25 cellular contexts compared by ENCODE assay signal in the genomic region with DNA sequence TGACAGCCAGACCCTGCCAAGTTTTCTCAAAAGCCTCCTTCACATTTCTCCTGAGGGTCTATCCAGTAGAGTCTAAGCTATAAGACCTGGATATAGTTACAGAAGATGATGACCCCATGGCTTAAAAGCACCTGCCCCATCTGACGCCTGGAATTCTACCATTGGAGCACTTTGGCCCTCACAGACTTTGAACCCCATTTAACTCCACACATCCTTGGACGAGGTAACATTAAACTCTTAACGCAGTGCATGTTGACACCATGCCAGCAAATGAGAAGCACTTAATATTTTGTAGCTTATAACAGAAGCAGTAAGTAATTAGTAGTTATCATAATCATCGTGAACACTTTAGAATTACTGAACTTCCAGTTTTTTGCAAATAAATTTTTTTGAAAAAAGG.
"Had no signal": no experiment of that assay in that cellular context is flagged by ENCODE, and none has a peak within 500 bp of the region (broad histone marks: within the 10 kb centered on the region; RNA-seq: fewer than 3 reads in every experiment).

No MANE protein-coding gene starts in this region.

- H3K9me3 Mint-ChIP-seq: activated T-helper 1 cell treated with anti-CD3 and anti-CD28 coated beads, Interleukin-12 subunit alpha, Interleukin-12 subunit beta, Interleukin-2, Interleukin-4 antibody, amounts not matched to agents 30 ng/mL and 10 ng/mL and 1 ng/mL, durations not matched to agents 14 hours and 24 hours and 36 hours; nephron had no signal

- ATAC-seq: left lung, lower lobe of right lung, right cardiac atrium, upper lobe of right lung had no signal

- H3K36me3 Mint-ChIP-seq: activated naive CD8-positive, alpha-beta T cell; brain had no signal

- H3K27ac ChIP-seq: ascending aorta, cardiac muscle cell, colonic mucosa, epithelial cell of prostate, left lung, lower lobe of right lung, stomach, thyroid gland, upper lobe of right lung, WERI-Rb-1 had no signal

- H3K4me1 ChIP-seq: ascending aorta, colonic mucosa, left lung, lower lobe of right lung, stomach, thyroid gland, upper lobe of right lung had no signal

- DNase-seq: activated CD4-positive, alpha-beta T cell treated with anti-CD3 and anti-CD28 coated beads, Interleukin-2, amount 50 U/mL, for 4 hours; activated CD4-positive, CD25-positive, alpha-beta regulatory T cell treated with anti-CD3 and anti-CD28 coated beads, Interleukin-2, amount 50 U/mL, for 72 hours; activated gamma-delta T cell; cerebellar nuclear complex; colonic mucosa; effector CD8-positive, alpha-beta T cell; kidney glomerular epithelial cell; left lung; lower lobe of right lung; mesenchymal stem cell; posterior cingulate gyrus; right cardiac atrium; stimulated activated CD4-positive, alpha-beta T cell treated with anti-CD3 and anti-CD28 coated beads, Interleukin-2, amount 100 ng/mL, for 48 hours; stomach; T1000; upper lobe of right lung; WERI-Rb-1 had no signal

- H3K4me3 Mint-ChIP-seq: activated naive CD8-positive, alpha-beta T cell; brain; nephron had no signal

- H3K9me3 ChIP-seq: ascending aorta, colonic mucosa, left lung, lower lobe of right lung, stomach, thyroid gland, upper lobe of right lung had no signal

- H3K4me3 ChIP-seq: ascending aorta, cardiac muscle cell, colonic mucosa, left lung, lower lobe of right lung, stomach, thyroid gland, upper lobe of right lung had no signal

- H3K27me3 ChIP-seq: ascending aorta, cardiac muscle cell, colonic mucosa, left lung, stomach, thyroid gland, upper lobe of right lung had no signal

- H3K4me1 Mint-ChIP-seq: nephron had no signal

- H3K36me3 ChIP-seq: ascending aorta, cardiac muscle cell, colonic mucosa, left lung, lower lobe of right lung, stomach, thyroid gland, upper lobe of right lung, WERI-Rb-1 had no signal

- H3K27ac Mint-ChIP-seq: activated naive CD8-positive, alpha-beta T cell; brain; nephron had no signal

- H3K27me3 Mint-ChIP-seq: activated naive CD8-positive, alpha-beta T cell had no signal
